19 cellular contexts compared by ENCODE assay signal in the genomic region with DNA sequence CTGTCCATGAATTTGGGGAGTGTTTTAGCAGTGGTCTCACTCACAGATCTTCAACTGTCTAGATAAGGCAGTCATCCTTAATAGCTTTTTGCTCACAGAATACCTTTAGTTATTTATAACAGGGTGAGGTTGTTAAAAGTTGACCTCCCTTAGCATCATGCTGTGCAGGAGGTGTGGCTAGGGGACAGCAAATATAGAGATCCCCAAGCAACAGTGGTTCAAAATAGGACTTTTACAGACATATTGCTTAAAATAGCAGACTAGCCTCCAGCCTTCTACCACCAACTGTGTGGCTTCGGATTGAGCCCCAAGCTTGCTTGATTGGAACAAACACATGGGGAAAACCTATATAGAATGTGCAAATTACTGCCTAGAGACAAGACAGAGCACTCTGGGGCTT.
DNase-seq lines count a peak whose midpoint lies in the region; ATAC-seq and TF ChIP-seq lines count a peak whose summit lies in the region.
"Had no signal": no experiment of that assay in that cellular context is flagged by ENCODE, and none has a peak within 500 bp of the region (broad histone marks: within the 10 kb centered on the region; RNA-seq: fewer than 3 reads in every experiment).

No MANE protein-coding gene starts in this region.

- H3K27ac Mint-ChIP-seq in nephron progenitor cell (peak overlapping the region; percentile 25), type B pancreatic cell (no peak overlapping the region)
- H3K27ac Mint-ChIP-seq: CD14-positive monocyte; CD4-positive, alpha-beta T cell; CD8-positive, alpha-beta memory T cell had no signal

- H3K9me3 Mint-ChIP-seq in nephron progenitor cell (peaks cover 46% of the 10 kb centered on the region), type B pancreatic cell (peaks cover 5% of the 10 kb centered on the region)

- no peak overlapping the region for H3K4me3 ChIP-seq in choroid plexus epithelial cell (ENCODE audit: low read depth, low read length)
- H3K4me3 ChIP-seq: A549; BLaER1 treated with 17β-estradiol and CSF1 and Interleukin-3, amounts not matched to agents 10 nM and 100 nM had no signal

- intact Hi-C loops in Right ventricle myocardium superior (cut with DNase I), result no loop called here

- H3K36me3 Mint-ChIP-seq in nephron progenitor cell (ENCODE audit: low read depth) (peaks cover 36% of the 10 kb centered on the region), type B pancreatic cell (no peaks in the 10 kb centered on the region)
- H3K36me3 Mint-ChIP-seq: CD14-positive monocyte had no signal

- DNase-seq in NCI-H2227 (lab: John Stamatoyannopoulos, UW; ENCODE audit: unreplicated experiment) (peak; percentile 75), choroid plexus epithelial cell (ENCODE audit: low read depth) (peak; percentile 13), nephron progenitor cell (no peak), type B pancreatic cell (ENCODE audit: extremely low spot score, unreplicated experiment) (no peak), islet precursor cell (no peak), Right ventricle myocardium superior (no peak)
- DNase-seq: 8988T; ACHN; AML-193; BE2C; CD4-positive, alpha-beta T cell; CD8-positive, alpha-beta memory T cell; GF-D8; GOT3; HCEC 1CT had no signal

- ATAC-seq in GM21786 (IDR thresholded peaks at IDR 0.05; ENCODE audit: unreplicated experiment) (no peak), Right ventricle myocardium superior (ENCODE audit: poor library complexity) (no peak)
- ATAC-seq: A549 had no signal

- H3K4me1 Mint-ChIP-seq in nephron progenitor cell, result peaks cover 44% of the 10 kb centered on the region
- H3K4me1 Mint-ChIP-seq in type B pancreatic cell (ENCODE audit: unreplicated experiment), result peaks cover 6% of the 10 kb centered on the region
- H3K4me1 Mint-ChIP-seq: CD14-positive monocyte; CD8-positive, alpha-beta memory T cell had no signal

- TF ChIP-seq CTCF in choroid plexus epithelial cell (conservative IDR thresholded peaks at IDR 0.05; ENCODE audit: low read depth, low read length) (no peak), nephron progenitor cell (IDR thresholded peaks at IDR 0.05) (no peak), type B pancreatic cell (conservative IDR thresholded peaks at IDR 0.05) (no peak)

- H3K27me3 Mint-ChIP-seq in nephron progenitor cell (ENCODE audit: low read depth, poor library complexity), result no peaks in the 10 kb centered on the region
- no peaks in the 10 kb centered on the region for H3K27me3 Mint-ChIP-seq in type B pancreatic cell
- H3K27me3 Mint-ChIP-seq: CD4-positive, alpha-beta T cell; CD8-positive, alpha-beta memory T cell had no signal

- no peak overlapping the region for H3K4me3 Mint-ChIP-seq in nephron progenitor cell
- no peak overlapping the region for H3K4me3 Mint-ChIP-seq in type B pancreatic cell
- H3K4me3 Mint-ChIP-seq: CD14-positive monocyte; CD4-positive, alpha-beta T cell; CD8-positive, alpha-beta memory T cell had no signal

Comparison
In these comparisons a context has a peak if more than half of its experiments do, and no peak if none do; other contexts are left out.
1. DNase-seq: peak in NCI-H2227 (single experiment) and choroid plexus epithelial cell (single experiment); none in nephron progenitor cell (single experiment), type B pancreatic cell (single experiment), islet precursor cell (single experiment) and Right ventricle myocardium superior (single experiment).